Comparison of ENCODE assay signal across 8 cellular contexts in the genomic region with DNA sequence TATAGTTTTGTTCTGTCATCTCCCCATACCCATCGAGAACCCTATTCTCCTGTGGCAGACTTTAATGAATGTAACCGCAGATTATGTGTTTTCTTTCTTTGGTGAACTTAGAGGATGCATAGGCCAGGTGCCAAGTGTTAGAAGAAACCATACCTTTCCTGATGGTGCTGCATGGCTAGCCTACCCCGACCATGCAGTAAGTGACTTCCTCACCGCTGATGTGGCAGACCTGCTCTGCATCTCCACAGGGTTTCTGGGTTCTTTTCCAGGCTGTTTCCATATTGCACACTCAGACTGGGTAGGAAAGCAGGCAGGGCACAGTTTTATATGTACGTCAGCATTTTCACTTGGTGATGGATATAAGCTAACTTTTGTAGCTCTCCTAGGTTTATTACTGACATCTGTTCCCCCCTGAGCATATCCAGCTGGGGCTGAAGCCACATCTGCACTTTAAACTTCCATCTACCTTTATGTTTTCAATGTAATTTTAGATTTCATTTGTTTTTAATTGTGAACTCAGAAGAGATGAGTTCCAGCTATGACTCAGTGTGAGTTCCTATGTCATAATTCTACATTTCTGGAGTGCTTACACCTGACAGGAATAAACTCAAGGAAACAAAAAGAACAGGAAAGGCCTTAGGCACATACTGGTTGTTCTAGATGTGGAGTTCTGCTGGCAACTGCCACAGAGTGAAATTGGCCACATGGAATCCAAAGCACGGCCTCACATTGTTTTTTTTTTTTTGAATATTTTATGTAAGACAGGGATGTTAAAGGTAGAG. TPM values are rescaled to one million over a fixed set of nuclear protein-coding genes. Genes with fewer than 3 reads are reported as not detected.
DNase-seq lines count a peak whose midpoint lies in the region; ATAC-seq and TF ChIP-seq lines count a peak whose summit lies in the region.

No MANE protein-coding gene starts in this region.

- peak; percentile 40 for ATAC-seq in HG02759 (IDR thresholded peaks at IDR 0.05; ENCODE audit: unreplicated experiment)
- ATAC-seq in mucosa of descending colon: peak; percentile 67
- ATAC-seq in HG02571 (IDR thresholded peaks at IDR 0.05; ENCODE audit: unreplicated experiment): no peak
- no peak for ATAC-seq in HG03565 (IDR thresholded peaks at IDR 0.05; ENCODE audit: unreplicated experiment)

- no peaks in the 10 kb centered on the region for H3K27me3 ChIP-seq in ascending aorta

- H3K9me3 ChIP-seq in ascending aorta (no peaks in the 10 kb centered on the region), mucosa of descending colon (no peaks in the 10 kb centered on the region)

- in situ Hi-C loops in GM13977 (cut with MboI; ENCODE audit: low pct_unique_long_range_greater_than_20kb, low sequenced_read_pairs, unreplicated experiment): no loop called here

- no peaks in the 10 kb centered on the region for H3K36me3 ChIP-seq in ascending aorta
- H3K36me3 ChIP-seq in mucosa of descending colon (ENCODE audit: low read depth): no peaks in the 10 kb centered on the region

- TF ChIP-seq CTCF in ascending aorta (IDR thresholded peaks at IDR 0.05) (no peak), mucosa of descending colon (IDR thresholded peaks at IDR 0.05) (no peak), GM13977 (IDR thresholded peaks at IDR 0.05; ENCODE audit: extremely low read depth, insufficient read depth, missing control alignments) (no peak)

- intact Hi-C loops in ascending aorta (cut with DNase I) (no loop called here), mucosa of descending colon (cut with DNase I, micrococcal nuclease) (no loop called here)

- peak; percentile 79 for DNase-seq in EH (ENCODE audit: low read depth)
- no peak for DNase-seq in ascending aorta (ENCODE audit: low spot score in 2 of 2)
- DNase-seq in mucosa of descending colon: no peak
- DNase-seq in activated T-cell treated with anti-CD3 and anti-CD28 coated beads for 4 hours: no peak
- DNase-seq in GM13977 (ENCODE audit: low spot score): no peak

- peaks cover 12 to 51% of the 10 kb centered on the region in 2 donors for H3K4me1 ChIP-seq in ascending aorta
- peaks cover 13% of the 10 kb centered on the region for H3K4me1 ChIP-seq in mucosa of descending colon (ENCODE audit: low read depth)

- H3K4me3 ChIP-seq in ascending aorta: no peak overlapping the region
- H3K4me3 ChIP-seq in mucosa of descending colon: no peak overlapping the region

- H3K27ac ChIP-seq in ascending aorta: peak overlapping the region; percentile 43 to 50

RNA-seq across cellular contexts. Expression of a gene that starts 42.4 kb away (rescaled TPM):
- total RNA-seq in ascending aorta (45.4 TPM), mucosa of descending colon (10 to 100 TPM; 13.4 to 44.1 (median 16.1) TPM)

Comparison
In these comparisons a context has a peak if more than half of its experiments do, and no peak if none do; other contexts are left out.
1. ATAC-seq: peak in HG02759 (single experiment) and mucosa of descending colon (single experiment); none in HG02571 (single experiment) and HG03565 (single experiment).